Comparison of ENCODE assay signal across 16 cellular contexts in the genomic region with DNA sequence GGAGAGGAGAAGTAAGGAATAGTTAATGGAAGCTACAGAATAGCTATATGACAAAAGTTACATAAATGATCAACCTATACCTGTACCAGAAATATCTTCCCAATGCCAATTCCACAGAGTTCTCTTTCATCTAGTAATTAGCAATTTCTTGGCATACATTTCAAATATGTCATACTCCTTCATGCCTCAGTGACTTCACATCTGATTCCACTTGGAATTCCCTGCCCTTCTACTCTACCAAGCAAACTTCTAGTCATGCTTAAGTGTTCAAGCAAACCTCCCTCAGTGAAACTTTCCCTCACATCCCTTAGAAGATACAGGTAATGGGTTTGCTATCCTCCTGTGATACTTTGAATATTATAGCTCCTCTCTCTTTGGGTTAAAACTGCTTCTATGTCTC.
DNase-seq lines count a peak whose midpoint lies in the region; ATAC-seq and TF ChIP-seq lines count a peak whose summit lies in the region.
"Had no signal": no experiment of that assay in that cellular context is flagged by ENCODE, and none has a peak within 500 bp of the region (broad histone marks: within the 10 kb centered on the region; RNA-seq: fewer than 3 reads in every experiment).

No MANE protein-coding gene starts in this region.

- no peak overlapping the region for H3K27ac ChIP-seq in CD8-positive, alpha-beta T cell (ENCODE audit: low read depth, low read length)

- H3K4me1 ChIP-seq in CD8-positive, alpha-beta T cell (ENCODE audit: insufficient read depth, low read length) = no peaks in the 10 kb centered on the region

- H3K9me3 Mint-ChIP-seq in CD8-positive, alpha-beta T cell = no peaks in the 10 kb centered on the region

- CTCF ChIA-PET in CD8-positive, alpha-beta T cell (lab: Charles Lee) = no interaction called here

- H3K27ac Mint-ChIP-seq in CD8-positive, alpha-beta T cell = no peak overlapping the region
- H3K27ac Mint-ChIP-seq: CD4-positive, alpha-beta memory T cell; H9 had no signal

- no peaks in the 10 kb centered on the region for H3K4me1 Mint-ChIP-seq in CD8-positive, alpha-beta T cell (ENCODE audit: low read depth)
- H3K4me1 Mint-ChIP-seq: CD4-positive, alpha-beta memory T cell had no signal

- peak; percentile 64 for DNase-seq in Caki2 (ENCODE audit: low read depth)
- DNase-seq in NCI-H446 treated with DMSO at 0.1 percent for 48 hours (lab: John Stamatoyannopoulos, UW) = peak; percentile 42
- DNase-seq in epithelial cell of esophagus (ENCODE audit: low read depth) = peak; percentile 38
- peak; percentile 18 for DNase-seq in kidney epithelial cell (ENCODE audit: low read depth)
- DNase-seq in NCI-H2029 (lab: John Stamatoyannopoulos, UW) = no peak
- DNase-seq in CD8-positive, alpha-beta T cell = no peak
- DNase-seq in left ventricle myocardium superior = no peak
- DNase-seq: BE2C; CD4-positive, alpha-beta memory T cell; H9; Karpas-422; NCI-H1417; NCI-H1930; NCI-H524 treated with DMSO at 0.1 percent for 48 hours; Right ventricle myocardium superior had no signal

- no peak overlapping the region for H3K4me3 Mint-ChIP-seq in CD8-positive, alpha-beta T cell
- H3K4me3 Mint-ChIP-seq: H9 had no signal

- H3K36me3 ChIP-seq in kidney epithelial cell (ENCODE audit: control insufficient read depth, insufficient read depth, low read length) = no peaks in the 10 kb centered on the region
- H3K36me3 ChIP-seq in CD8-positive, alpha-beta T cell (ENCODE audit: insufficient read depth, low read length) = no peaks in the 10 kb centered on the region
- H3K36me3 ChIP-seq: BE2C had no signal

- POLR2A ChIA-PET in CD8-positive, alpha-beta T cell (lab: Charles Lee) = no interaction called here

- H3K4me3 ChIP-seq in epithelial cell of esophagus (ENCODE audit: low read length) (no peak overlapping the region), kidney epithelial cell (ENCODE audit: low read depth, low read length) (no peak overlapping the region)
- no peak overlapping the region for H3K4me3 ChIP-seq in CD8-positive, alpha-beta T cell (ENCODE audit: low read depth, low read length)

- intact Hi-C loops in CD8-positive, alpha-beta T cell (cut with DNase I, micrococcal nuclease) = no loop called here
- intact Hi-C loops in left ventricle myocardium superior (cut with micrococcal nuclease) = no loop called here

- in situ Hi-C loops in Caki2 (cut with HindIII; ENCODE audit: low pct_unique_long_range_greater_than_20kb, low sequenced_read_pairs) = no loop called here

- no peaks in the 10 kb centered on the region for H3K27me3 Mint-ChIP-seq in CD8-positive, alpha-beta T cell (ENCODE audit: low read depth)
- H3K27me3 Mint-ChIP-seq: CD4-positive, alpha-beta memory T cell had no signal

- ATAC-seq in CD8-positive, alpha-beta T cell = no peak
- ATAC-seq in left ventricle myocardium superior = no peak
- ATAC-seq: HepG2 had no signal

- no peaks in the 10 kb centered on the region for H3K27me3 ChIP-seq in kidney epithelial cell (ENCODE audit: control insufficient read depth, insufficient read depth, low read length)
- H3K27me3 ChIP-seq in CD8-positive, alpha-beta T cell (ENCODE audit: insufficient read depth, low read length) = no peaks in the 10 kb centered on the region
- H3K27me3 ChIP-seq: BE2C had no signal

- H3K9me3 ChIP-seq in CD8-positive, alpha-beta T cell (ENCODE audit: low read length) = no peaks in the 10 kb centered on the region
- H3K9me3 ChIP-seq: BE2C had no signal

- TF ChIP-seq CTCF in epithelial cell of esophagus (IDR thresholded peaks at IDR 0.05; ENCODE audit: insufficient read depth, low read depth, low read length, missing control alignments) = no peak
- no peak for TF ChIP-seq CTCF in kidney epithelial cell (IDR thresholded peaks at IDR 0.05; ENCODE audit: insufficient read depth, low read length, poor library complexity, severe bottlenecking)
- no peak for TF ChIP-seq CTCF in CD8-positive, alpha-beta T cell (IDR thresholded peaks at IDR 0.05)

- H3K36me3 Mint-ChIP-seq in CD8-positive, alpha-beta T cell = no peaks in the 10 kb centered on the region
- H3K36me3 Mint-ChIP-seq: CD4-positive, alpha-beta memory T cell had no signal

Comparison
In these comparisons a context has a peak if more than half of its experiments do, and no peak if none do; other contexts are left out.
1. DNase-seq: peak in Caki2 (single experiment), NCI-H446 treated with DMSO at 0.1 percent for 48 hours (single experiment), epithelial cell of esophagus (single experiment) and kidney epithelial cell (single experiment); none in NCI-H2029 (single experiment), CD8-positive, alpha-beta T cell (0 of 7) and left ventricle myocardium superior (single experiment).